Comparison of ENCODE assay signal across 16 cellular contexts in genomic region chr5:311963-312362, GRCh38.
"Had no signal": no experiment of that assay in that cellular context is flagged by ENCODE, and none has a peak within 500 bp of the region (broad histone marks: within the 10 kb centered on the region; RNA-seq: fewer than 3 reads in every experiment).

No MANE protein-coding gene starts in this region.

- ATAC-seq: foreskin keratinocyte; left colon; naive thymus-derived CD4-positive, alpha-beta T cell; right cardiac atrium had no signal

- H3K9me3 ChIP-seq: colonic mucosa, neutrophil, ovary, stomach, thoracic aorta, transverse colon had no signal

- H3K27me3 ChIP-seq: colonic mucosa, foreskin keratinocyte, neutrophil, ovary, stomach, transverse colon had no signal

- H3K4me3 ChIP-seq: colonic mucosa, ovary, stomach, thoracic aorta, transverse colon had no signal

- H3K36me3 ChIP-seq: colonic mucosa, ovary had no signal

- H3K4me1 ChIP-seq: colonic mucosa, foreskin keratinocyte, transverse colon had no signal

- H3K27ac ChIP-seq: colonic mucosa, foreskin keratinocyte, neutrophil, ovary, stomach, thoracic aorta, transverse colon had no signal

- DNase-seq: colonic mucosa; dermis blood vessel endothelial cell; foreskin keratinocyte; left colon; mesendoderm; naive thymus-derived CD4-positive, alpha-beta T cell; ovary; right cardiac atrium; small intestine; stimulated activated CD4-positive, alpha-beta T cell treated with anti-CD3 and anti-CD28 coated beads, Interleukin-12 subunit alpha, Interleukin-12 subunit beta, amount 100 ng/mL, for 4 hours; stimulated activated naive CD4-positive, alpha-beta T cell; stomach; substantia nigra; transverse colon had no signal
